20 cellular contexts compared by ENCODE assay signal in the genomic region with DNA sequence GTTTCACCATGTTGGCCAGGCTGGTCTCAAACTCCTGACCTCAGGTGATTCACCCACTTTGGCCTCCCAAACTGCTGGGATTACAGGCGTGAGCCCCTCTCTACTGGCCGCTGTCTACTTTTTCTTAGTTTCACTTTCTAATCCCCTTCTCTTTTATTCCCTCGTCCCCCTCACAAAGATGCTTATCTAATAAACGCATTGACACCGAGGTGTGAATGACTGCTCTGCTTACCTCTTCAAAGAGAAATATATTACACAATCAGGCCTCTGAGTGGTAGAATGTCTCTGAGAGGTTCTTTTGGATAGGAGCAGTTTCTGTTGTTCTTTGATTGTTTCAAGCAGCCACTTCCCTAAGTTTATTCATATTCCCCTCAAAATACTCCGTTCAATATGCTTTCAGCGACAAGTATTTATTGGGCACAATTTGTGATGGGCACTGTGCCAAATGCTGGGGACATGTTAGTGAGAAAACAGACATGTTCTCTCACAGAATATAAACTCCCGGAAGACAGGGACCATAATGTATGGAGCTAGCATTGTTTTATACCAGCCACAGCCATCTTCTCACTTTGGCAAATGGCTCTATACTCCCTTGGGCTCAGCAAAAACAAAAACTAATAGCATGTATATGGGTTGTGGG. TPM values are rescaled to one million over a fixed set of nuclear protein-coding genes. Genes with fewer than 3 reads are reported as not detected.
DNase-seq lines count a peak whose midpoint lies in the region; ATAC-seq, FAIRE-seq and TF ChIP-seq lines count a peak whose summit lies in the region.
"Had no signal": no experiment of that assay in that cellular context is flagged by ENCODE, and none has a peak within 500 bp of the region (broad histone marks: within the 10 kb centered on the region; RNA-seq: fewer than 3 reads in every experiment).

No MANE protein-coding gene starts in this region.

- no peak overlapping the region for H3K4me3 Mint-ChIP-seq in activated CD4-positive, alpha-beta T cell treated with anti-CD3 and anti-CD28 coated beads for 36 hours
- peak overlapping the region; percentile 69 for H3K4me3 Mint-ChIP-seq in HFFc6
- H3K4me3 Mint-ChIP-seq: T-cell had no signal

- 0% methylated on average over 8 of the region's 8 CpGs for WGBS in K562 (ENCODE audit: insufficient coverage, low coverage, missing lambda C conversion rate)

- FAIRE-seq in K562 (lab: Jason Lieb, UNC), result no peak
- FAIRE-seq: D721Med had no signal

- H3K4me3 ChIP-seq in K562 (no peak overlapping the region), upper lobe of right lung (no peak overlapping the region)
- H3K4me3 ChIP-seq: BLaER1 treated with 17β-estradiol and CSF1 and Interleukin-3, amounts not matched to agents 10 nM and 100 nM had no signal

- CTCF ChIA-PET in activated CD4-positive, alpha-beta T cell treated with anti-CD3 and anti-CD28 coated beads for 36 hours (lab: Charles Lee), result no interaction called here
- CTCF ChIA-PET in K562 (lab: Yijun Ruan, JAX; ENCODE audit: low intra/inter-chr PET ratio), result no interaction called here

- no peak overlapping the region for H3K9ac ChIP-seq in K562 (ENCODE audit: insufficient read depth in 1 of 2, low read depth in 2 of 2, low read length in 2 of 2)
- H3K9ac ChIP-seq: BLaER1 treated with 17β-estradiol and CSF1 and Interleukin-3, amounts not matched to agents 10 nM and 100 nM had no signal

- H3K27ac ChIP-seq in K562 (ENCODE audit: extremely low read depth, low read depth, low read length), result no peak overlapping the region
- no peak overlapping the region for H3K27ac ChIP-seq in upper lobe of right lung
- H3K27ac ChIP-seq: BLaER1 treated with 17β-estradiol and CSF1 and Interleukin-3, amounts not matched to agents 10 nM and 100 nM had no signal

- ATAC-seq in activated CD4-positive, alpha-beta T cell treated with anti-CD3 and anti-CD28 coated beads for 36 hours, result no peak
- no peak for ATAC-seq in K562
- peak; percentile 31 for ATAC-seq in upper lobe of right lung
- no peak for ATAC-seq in GM21737 (IDR thresholded peaks at IDR 0.05; ENCODE audit: unreplicated experiment)
- ATAC-seq: PC-3, SK-N-SH treated with all-trans-retinoic acid at 6 μM for 48 hours, T-cell had no signal

- H2AFZ ChIP-seq in K562 (ENCODE audit: low read depth, low read length), result no peak overlapping the region

- peak overlapping the region; percentile 39 for H3K27ac Mint-ChIP-seq in activated CD4-positive, alpha-beta T cell treated with anti-CD3 and anti-CD28 coated beads for 36 hours
- H3K27ac Mint-ChIP-seq in HFFc6, result no peak overlapping the region
- H3K27ac Mint-ChIP-seq: IgD-negative memory B cell, T-cell had no signal

- no peaks in the 10 kb centered on the region for H3K9me3 Mint-ChIP-seq in activated CD4-positive, alpha-beta T cell treated with anti-CD3 and anti-CD28 coated beads for 36 hours (ENCODE audit: low read depth)
- no peaks in the 10 kb centered on the region for H3K9me3 Mint-ChIP-seq in HFFc6
- H3K9me3 Mint-ChIP-seq: T-cell had no signal

- no peaks in the 10 kb centered on the region; a peak in 1 of 5 replicates for H3K27me3 ChIP-seq in K562 (ENCODE audit: control insufficient read depth in 2 of 2, insufficient read depth in 2 of 2, low read length in 2 of 2)
- no peaks in the 10 kb centered on the region for H3K27me3 ChIP-seq in upper lobe of right lung
- H3K27me3 ChIP-seq: BLaER1 treated with 17β-estradiol and CSF1 and Interleukin-3, amounts not matched to agents 10 nM and 100 nM had no signal

- H3K36me3 ChIP-seq in K562 (ENCODE audit: control insufficient read depth, insufficient read depth, low read length) (no peaks in the 10 kb centered on the region), upper lobe of right lung (no peaks in the 10 kb centered on the region)
- H3K36me3 ChIP-seq: BLaER1 treated with 17β-estradiol and CSF1 and Interleukin-3, amounts not matched to agents 10 nM and 100 nM had no signal

- H3K36me3 Mint-ChIP-seq in activated CD4-positive, alpha-beta T cell treated with anti-CD3 and anti-CD28 coated beads for 36 hours (ENCODE audit: low read depth), result no peaks in the 10 kb centered on the region
- H3K36me3 Mint-ChIP-seq in HFFc6 (ENCODE audit: low read depth), result no peaks in the 10 kb centered on the region
- H3K36me3 Mint-ChIP-seq: T-cell had no signal

- POLR2A ChIA-PET in activated CD4-positive, alpha-beta T cell treated with anti-CD3 and anti-CD28 coated beads for 36 hours (lab: Charles Lee), result no interaction called here
- POLR2A ChIA-PET in K562 (lab: Yijun Ruan, JAX), result no interaction called here

- intact Hi-C loops in activated CD4-positive, alpha-beta T cell treated with anti-CD3 and anti-CD28 coated beads for 36 hours (cut with DNase I, micrococcal nuclease), result no loop called here
- intact Hi-C loops in K562 (cut with micrococcal nuclease), result no loop called here
- intact Hi-C loops in upper lobe of right lung (cut with DNase I), result no loop called here

- H3K4me1 ChIP-seq in K562 (replicated peaks in 1 of 2; ENCODE audit: control insufficient read depth in 2 of 2, insufficient read depth in 2 of 2, low read length in 2 of 2) (no peaks in the 10 kb centered on the region), upper lobe of right lung (no peaks in the 10 kb centered on the region)

- H3K9me3 ChIP-seq in K562 (replicated peaks; ENCODE audit: control insufficient read depth, insufficient read depth, low read depth, low read length), result no peaks in the 10 kb centered on the region
- no peaks in the 10 kb centered on the region for H3K9me3 ChIP-seq in upper lobe of right lung
- H3K9me3 ChIP-seq: BLaER1 treated with 17β-estradiol and CSF1 and Interleukin-3, amounts not matched to agents 10 nM and 100 nM had no signal

- TF ChIP-seq POLR2A in K562 (conservative IDR thresholded peaks at IDR 0.05), result no peak

- TF ChIP-seq RAD21 in K562 (CRISPR knock-in tag; conservative IDR thresholded peaks at IDR 0.05 in 1 of 2, IDR thresholded peaks at IDR 0.05 in 1 of 2), result no peak

- TF ChIP-seq CTCF in HFFc6 (IDR thresholded peaks at IDR 0.05) (no peak), K562 (IDR thresholded peaks at IDR 0.05 in 2 of 3, conservative IDR thresholded peaks at IDR 0.05 in 1 of 3; ENCODE audit: insufficient read depth in 2 of 3, low read depth in 1 of 3, low read length in 3 of 3) (no peak), upper lobe of right lung (IDR thresholded peaks at IDR 0.05) (no peak)

- peaks cover 2% of the 10 kb centered on the region for H3K4me1 Mint-ChIP-seq in activated CD4-positive, alpha-beta T cell treated with anti-CD3 and anti-CD28 coated beads for 36 hours
- H3K4me1 Mint-ChIP-seq in HFFc6 (ENCODE audit: low read depth), result peaks cover 10% of the 10 kb centered on the region
- H3K4me1 Mint-ChIP-seq: IgD-negative memory B cell had no signal

- TF ChIP-seq EP300 in K562 (IDR thresholded peaks at IDR 0.05; ENCODE audit: low read length), result no peak

- no TSS peak for BruUV-seq in K562 (replicated peaks; lab: Mats Ljungman, UMichigan)

- H3K79me2 ChIP-seq in K562 (ENCODE audit: control insufficient read depth, insufficient read depth, low read length), result no peaks in the 10 kb centered on the region

- H3K27me3 Mint-ChIP-seq in activated CD4-positive, alpha-beta T cell treated with anti-CD3 and anti-CD28 coated beads for 36 hours, result no peaks in the 10 kb centered on the region
- H3K27me3 Mint-ChIP-seq in HFFc6 (ENCODE audit: insufficient read depth), result peaks cover 2% of the 10 kb centered on the region

- no peak for DNase-seq in activated CD4-positive, alpha-beta T cell treated with anti-CD3 and anti-CD28 coated beads for 36 hours
- DNase-seq in activated CD4-positive, alpha-beta T cell treated with anti-CD3 and anti-CD28 coated beads for 1 hour, result no peak
- DNase-seq in HFFc6 (no peak), K562 (ENCODE audit: extremely low read depth in 1 of 4, low spot score in 3 of 4) (no peak), upper lobe of right lung (no peak), G401 (ENCODE audit: low spot score) (no peak)
- DNase-seq: NCI-H1105 treated with DMSO at 0.1 percent for 48 hours; NCI-H1694; NCI-H2227 treated with DMSO at 0.1 percent for 48 hours; NCI-H510A treated with DMSO at 0.1 percent for 48 hours; NK-92 treated with Interleukin-12 subunit alpha and Interleukin-12 subunit beta, amount 100 ng/mL, for 24 hours; PC-3; RPMI8226; SIG-M5; T-cell had no signal

- H4K20me1 ChIP-seq in K562 (replicated peaks; ENCODE audit: control insufficient read depth, insufficient read depth, low read length), result no peaks in the 10 kb centered on the region
- H4K20me1 ChIP-seq: BLaER1 treated with 17β-estradiol and CSF1 and Interleukin-3, amounts not matched to agents 10 nM and 100 nM had no signal

- H3K9me1 ChIP-seq in K562 (ENCODE audit: control insufficient read depth, insufficient read depth, low read length), result no peaks in the 10 kb centered on the region

- in situ Hi-C loops in K562 (cut with MboI) (no loop called here), G401 (cut with HindIII; ENCODE audit: low sequenced_read_pairs) (no loop called here)

- H3K4me2 ChIP-seq in K562 (ENCODE audit: insufficient read depth, low read length), result no peak overlapping the region
- H3K4me2 ChIP-seq: BLaER1 treated with 17β-estradiol and CSF1 and Interleukin-3, amounts not matched to agents 10 nM and 100 nM had no signal

TF ChIP-seq in K562, 482 proteins besides CTCF, POLR2A, EP300 and RAD21 (continues in another document):
- 0 out of 2 replicates have a peak, but pooled peaks have one; percentile 33 for TF ChIP-seq CEBPB (tag; IDR thresholded peaks at IDR 0.05)

RNA-seq across cellular contexts. Expression of gene RAPH1, which starts 34.7 kb away (rescaled TPM):
- 1 to 10 TPM; 8.5 to 9.9 TPM for total RNA-seq in activated CD4-positive, alpha-beta T cell treated with anti-CD3 and anti-CD28 coated beads for 36 hours
- total RNA-seq in HFFc6 (2021; fragmentation: NEBNext Ultra II Directional; extraction: Animal tissue kit (Norgen Biotek cat#: 25700)), result 10 to 100 TPM; 40.9 to 49.5 (median 46.9) TPM
- total RNA-seq in K562 (2011; cell fraction: chromatin; rRNA removed; ENCODE audit: low replicate concordance), result 0.65 and 1.7 TPM in 2 replicates
- total RNA-seq in K562 (2011; cell fraction: nucleolus; rRNA removed), result 0.26 and 1.5 TPM in 2 replicates
- 0.53 and 0.59 TPM in 2 replicates for total RNA-seq in K562 (2011; cell fraction: nucleoplasm; rRNA removed)
- total RNA-seq in K562 (2014; rRNA removed) (0.41 and 1.2 TPM in 2 replicates), K562 (2014; rRNA removed; fragmentation: Illumina TruSeq; extraction: Trizol) (0.25 and 0.73 TPM in 2 replicates), K562 (2015; rRNA removed; fragmentation: Illumina TruSeq; extraction: Trizol) (0.15 and 0.18 TPM in 2 replicates), K562 (2021) (0.71 and 0.74 TPM in 2 replicates), upper lobe of right lung (93.4 TPM)
- polyA plus RNA-seq in K562 (2011; rRNA removed) (0.41 and 0.64 TPM in 2 replicates), K562 (2014; fragmentation: Illumina TruSeq; extraction: Trizol) (0.26 and 0.55 TPM in 2 replicates), K562 (2014; fragmentation: Nextera tagmentation; extraction: Ambion mirVana) (under 1 TPM; 0.07 to 0.27 TPM), K562 (2014; rRNA removed) (0.13 and 1.8 TPM in 2 replicates)
- 0.06 and 0.31 TPM in 2 replicates for polyA plus RNA-seq in K562 (2011; cell fraction: cytosol; rRNA removed)
- polyA plus RNA-seq in K562 (2011; cell fraction: nucleus; rRNA removed), result 0.31 TPM in 2 replicates
- 0.14 and 0.28 TPM in 2 replicates for polyA plus RNA-seq in K562 (2012)
- 0.75 and 1.8 TPM in 2 replicates for polyA minus RNA-seq in K562 (2011; rRNA and poly(A)+ RNA removed)
- polyA minus RNA-seq in K562 (2011; cell fraction: cytosol; rRNA and poly(A)+ RNA removed), result 0.38 and 0.82 TPM in 2 replicates
- 0.13 and 0.22 TPM in 2 replicates for polyA minus RNA-seq in K562 (2011; cell fraction: nucleus; rRNA and poly(A)+ RNA removed)
- 2.8 and 4.4 TPM in 2 replicates for total RNA-seq in G401 (2014; rRNA removed; shearing (Covaris generic))
- polyA plus RNA-seq: IgD-negative memory B cell had no signal
